Comparison of ENCODE assay signal across 9 cellular contexts in the genomic region with DNA sequence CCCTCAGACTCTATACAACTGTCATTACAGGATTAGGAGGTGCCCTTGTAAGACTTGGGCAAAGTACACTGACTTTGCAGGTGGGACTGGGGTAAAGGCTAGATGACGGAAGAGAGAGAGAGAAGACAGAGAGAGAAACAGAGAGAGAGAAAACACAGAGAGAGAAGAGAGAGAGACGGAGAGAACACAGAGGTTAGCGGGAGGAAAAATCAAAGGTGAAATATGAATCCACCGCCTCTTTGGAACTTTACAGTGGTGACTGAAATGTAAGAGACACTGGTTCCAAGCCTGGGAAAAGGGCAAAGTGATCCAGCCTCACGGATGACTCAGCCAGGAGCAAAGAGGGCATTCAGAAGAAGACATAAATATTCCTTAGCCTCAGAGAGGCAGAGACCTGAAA. TPM values are rescaled to one million over a fixed set of nuclear protein-coding genes. Genes with fewer than 3 reads are reported as not detected.
DNase-seq lines count a peak whose midpoint lies in the region; ATAC-seq and TF ChIP-seq lines count a peak whose summit lies in the region.
"Had no signal": no experiment of that assay in that cellular context is flagged by ENCODE, and none has a peak within 500 bp of the region (broad histone marks: within the 10 kb centered on the region; RNA-seq: fewer than 3 reads in every experiment).

No MANE protein-coding gene starts in this region.

- in situ Hi-C loops in Caki2 (cut with HindIII; ENCODE audit: low pct_unique_long_range_greater_than_20kb, low sequenced_read_pairs): no loop called here

- peak; percentile 47 for DNase-seq in Caki2 (ENCODE audit: low read depth)
- peak; percentile 24 for DNase-seq in NCI-H460 (ENCODE audit: extremely low read depth, low read depth)
- DNase-seq in choroid plexus epithelial cell (ENCODE audit: low read depth): peak; percentile 43
- DNase-seq in myocyte (ENCODE audit: low read depth): peak; percentile 48
- no peak for DNase-seq in activated CD4-positive, alpha-beta T cell treated with anti-CD3 and anti-CD28 coated beads, Interleukin-2, amount 50 U/mL, for 1 hour
- DNase-seq in GM20000 (ENCODE audit: low spot score): no peak
- DNase-seq in sciatic nerve (ENCODE audit: low spot score): no peak
- no peak for DNase-seq in NCI-H2171 (lab: John Stamatoyannopoulos, UW)
- DNase-seq: NCI-H1092 had no signal

- ATAC-seq in sciatic nerve: no peak

- no peak overlapping the region for H3K4me3 ChIP-seq in choroid plexus epithelial cell (ENCODE audit: low read depth, low read length)

- no peak for TF ChIP-seq CTCF in choroid plexus epithelial cell (conservative IDR thresholded peaks at IDR 0.05; ENCODE audit: low read depth, low read length)
- no peak for TF ChIP-seq CTCF in GM20000 (IDR thresholded peaks at IDR 0.05; ENCODE audit: extremely low read depth, missing control alignments)

- intact Hi-C loops in sciatic nerve (cut with DNase I): no loop called here

RNA-seq across cellular contexts. Expression of a gene that starts 25.1 kb away (rescaled TPM):
- total RNA-seq in Caki2 (2014; rRNA removed; shearing (Covaris generic); ENCODE audit: low replicate concordance): 24.8 and 31.6 TPM in 2 replicates
- 45.1 and 49.7 TPM in 2 replicates for total RNA-seq in NCI-H460 (2014; rRNA removed; shearing (Covaris generic))
- 26.8 and 32.5 TPM in 2 replicates for polyA plus RNA-seq in NCI-H460 (2014; cell fraction: nucleus; rRNA removed)
- 86.0 and 98.0 TPM in 2 replicates for total RNA-seq in myocyte
- 19.6 TPM for polyA plus RNA-seq in myocyte (2012)
- 59.5 TPM for total RNA-seq in sciatic nerve

Comparison
In these comparisons a context has a peak if more than half of its experiments do, and no peak if none do; other contexts are left out.
1. DNase-seq: peak in Caki2 (single experiment), NCI-H460 (single experiment), choroid plexus epithelial cell (single experiment) and myocyte (single experiment); none in activated CD4-positive, alpha-beta T cell treated with anti-CD3 and anti-CD28 coated beads, Interleukin-2, amount 50 U/mL, for 1 hour (single experiment), GM20000 (single experiment), sciatic nerve (single experiment) and NCI-H2171 (single experiment).